Comparison of ENCODE assay signal across 1 cellular context in the genomic region with DNA sequence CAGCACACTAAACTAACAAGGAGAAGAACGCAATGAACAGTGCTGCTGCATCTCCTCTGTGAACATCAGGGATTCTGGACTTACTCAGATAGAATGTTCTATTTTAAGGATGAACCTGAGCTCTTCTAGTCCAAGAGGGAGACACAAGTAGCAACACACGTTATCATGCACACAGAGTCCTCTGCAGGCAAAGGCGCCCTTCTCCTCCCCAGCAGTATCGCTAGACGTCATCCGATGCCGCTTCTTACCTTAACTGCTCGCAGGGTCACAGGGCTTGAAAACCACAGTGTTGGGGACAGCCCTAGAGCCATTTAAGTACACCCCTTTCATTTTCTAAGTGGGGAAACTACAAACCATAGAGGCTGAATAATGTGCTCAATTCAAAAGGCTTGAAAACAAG.
TF ChIP-seq lines count a peak whose summit lies in the region.

No MANE protein-coding gene starts in this region.

TF ChIP-seq in IMR-90, 13 proteins besides CTCF, POLR2A, EP300 and RAD21:
- TF ChIP-seq MAZ (IDR thresholded peaks at IDR 0.05; ENCODE audit: borderline replicate concordance, low read depth, low read length) (no peak), SMC3 (IDR thresholded peaks at IDR 0.05; ENCODE audit: low read depth, low read length) (no peak), RFX5 (IDR thresholded peaks at IDR 0.05; ENCODE audit: low read depth, low read length) (no peak), NFE2L2 (IDR thresholded peaks at IDR 0.05; ENCODE audit: low read depth, low read length) (no peak), BHLHE40 (IDR thresholded peaks at IDR 0.05; ENCODE audit: low read depth, low read length) (no peak), MAFK (IDR thresholded peaks at IDR 0.05; ENCODE audit: low read depth, low read length) (no peak), FOS (IDR thresholded peaks at IDR 0.05; ENCODE audit: low read depth, low read length) (no peak), CEBPB (IDR thresholded peaks at IDR 0.05; ENCODE audit: low read depth, low read length) (no peak), RCOR1 (IDR thresholded peaks at IDR 0.05; ENCODE audit: insufficient replicate concordance, low read length) (no peak), CHD1 (IDR thresholded peaks at IDR 0.05; ENCODE audit: low read depth, low read length) (no peak), MXI1 (IDR thresholded peaks at IDR 0.05; ENCODE audit: borderline replicate concordance, low read depth, low read length) (no peak)
- TF ChIP-seq, protein P1, sequence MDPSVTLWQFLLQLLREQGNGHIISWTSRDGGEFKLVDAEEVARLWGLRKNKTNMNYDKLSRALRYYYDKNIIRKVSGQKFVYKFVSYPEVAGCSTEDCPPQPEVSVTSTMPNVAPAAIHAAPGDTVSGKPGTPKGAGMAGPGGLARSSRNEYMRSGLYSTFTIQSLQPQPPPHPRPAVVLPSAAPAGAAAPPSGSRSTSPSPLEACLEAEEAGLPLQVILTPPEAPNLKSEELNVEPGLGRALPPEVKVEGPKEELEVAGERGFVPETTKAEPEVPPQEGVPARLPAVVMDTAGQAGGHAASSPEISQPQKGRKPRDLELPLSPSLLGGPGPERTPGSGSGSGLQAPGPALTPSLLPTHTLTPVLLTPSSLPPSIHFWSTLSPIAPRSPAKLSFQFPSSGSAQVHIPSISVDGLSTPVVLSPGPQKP (IDR thresholded peaks at IDR 0.05; ENCODE audit: borderline replicate concordance, low read depth, low read length), result no peak
- TF ChIP-seq, protein P2, sequence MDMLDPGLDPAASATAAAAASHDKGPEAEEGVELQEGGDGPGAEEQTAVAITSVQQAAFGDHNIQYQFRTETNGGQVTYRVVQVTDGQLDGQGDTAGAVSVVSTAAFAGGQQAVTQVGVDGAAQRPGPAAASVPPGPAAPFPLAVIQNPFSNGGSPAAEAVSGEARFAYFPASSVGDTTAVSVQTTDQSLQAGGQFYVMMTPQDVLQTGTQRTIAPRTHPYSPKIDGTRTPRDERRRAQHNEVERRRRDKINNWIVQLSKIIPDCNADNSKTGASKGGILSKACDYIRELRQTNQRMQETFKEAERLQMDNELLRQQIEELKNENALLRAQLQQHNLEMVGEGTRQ (IDR thresholded peaks at IDR 0.05; ENCODE audit: low read depth, low read length), result no peak
